ENCODE assay signal across 25 cellular contexts in the genomic region with DNA sequence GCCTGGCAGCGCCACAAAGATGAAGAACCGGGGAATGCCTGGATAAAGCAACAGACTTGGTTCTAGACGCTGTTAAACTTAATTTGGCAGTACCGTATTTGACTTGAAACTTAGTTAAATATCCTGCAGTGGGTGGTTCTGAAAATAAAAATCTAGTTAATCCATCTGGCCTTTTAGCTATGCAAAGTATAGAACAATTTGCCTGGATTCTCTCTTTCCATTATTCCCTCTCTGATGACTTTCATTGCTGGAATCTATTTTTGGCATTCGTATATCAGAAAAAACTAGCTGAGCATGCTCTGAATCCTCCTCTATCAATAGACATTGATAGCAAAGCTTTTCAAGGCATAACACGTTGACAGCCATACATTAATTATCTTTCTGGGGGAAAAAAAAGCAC.
"Had no signal": no experiment of that assay in that cellular context is flagged by ENCODE, and none has a peak within 500 bp of the region (broad histone marks: within the 10 kb centered on the region; RNA-seq: fewer than 3 reads in every experiment).

No MANE protein-coding gene starts in this region.

- H3K27me3 ChIP-seq: adrenal gland, MG63, Peyer's patch, SJSA1 had no signal

- DNase-seq: activated B cell treated with CpG ODN at 0.5 μM for 24 hours; activated CD4-positive, alpha-beta T cell treated with anti-CD3 and anti-CD28 coated beads for 1 hour; activated CD4-positive, alpha-beta T cell treated with anti-CD3 and anti-CD28 coated beads, Interleukin-2, amount 10 ng/mL, durations not matched to agents 24 days and 14 days; activated CD4-positive, alpha-beta T cell treated with anti-CD3 and anti-CD28 coated beads, Interleukin-2, amount 50 U/mL, for 48 hours; activated gamma-delta T cell; activated naive CD4-positive, alpha-beta T cell treated with anti-CD3 and anti-CD28 coated beads, Interleukin-2, amount 50 U/mL, for 16 hours; activated naive CD8-positive, alpha-beta T cell treated with anti-CD3 and anti-CD28 coated beads, Interleukin-2, amount 10 ng/mL, durations not matched to agents 7 days and 5 days; activated T-cell treated with anti-CD3 and anti-CD28 coated beads, Interleukin-2, amount 50 U/mL, for 4 hours; adrenal gland; MG63; MV-4-11; NCI-H1092 treated with DMSO at 0.1 percent for 48 hours; NCI-H1417 treated with DMSO at 0.1 percent for 48 hours; NCI-H1694; NCI-H2029; NCI-H2107; NCI-H2171 treated with DMSO at 0.1 percent for 48 hours; NCI-H345; NCI-H524; Peyer's patch; Right ventricle myocardium superior had no signal

- H3K4me1 ChIP-seq: adrenal gland, Peyer's patch, SJSA1 had no signal

- H3K36me3 ChIP-seq: adrenal gland, MG63, Peyer's patch, SJSA1 had no signal

- H3K9me3 ChIP-seq: adrenal gland, MG63, Peyer's patch, SJSA1 had no signal

- H3K9ac ChIP-seq: KMS-11 had no signal

- H3K4me2 ChIP-seq: KMS-11 had no signal

- H3K4me3 ChIP-seq: adrenal gland, MG63, Peyer's patch, SJSA1 had no signal

- H3K27ac ChIP-seq: adrenal gland, KMS-11, Peyer's patch, RWPE1, SJSA1 had no signal

- ATAC-seq: activated T-cell treated with anti-CD3 and anti-CD28 coated beads, Interleukin-2, amount 50 U/mL, for 4 hours; SK-N-SH treated with all-trans-retinoic acid at 6 μM for 48 hours had no signal
